ENCODE assay signal across 8 cellular contexts in genomic region chr11:69674886-69675714, GRCh38. TPM values are rescaled to one million over a fixed set of nuclear protein-coding genes. Genes with fewer than 3 reads are reported as not detected.
DNase-seq lines count a peak whose midpoint lies in the region; ATAC-seq and TF ChIP-seq lines count a peak whose summit lies in the region.

A gene with protein sequence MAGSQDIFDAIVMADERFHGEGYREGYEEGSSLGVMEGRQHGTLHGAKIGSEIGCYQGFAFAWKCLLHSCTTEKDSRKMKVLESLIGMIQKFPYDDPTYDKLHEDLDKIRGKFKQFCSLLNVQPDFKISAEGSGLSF (minus strand): TSS chr11:69675353. CDS start chr11:69675239, 114 bp downstream.

- TF ChIP-seq CTCF in GM13977 (IDR thresholded peaks at IDR 0.05; ENCODE audit: extremely low read depth, insufficient read depth, missing control alignments) (no peak), right atrium auricular region (IDR thresholded peaks at IDR 0.05) (no peak), psoas muscle (IDR thresholded peaks at IDR 0.05) (no peak)

- no peaks in the 10 kb centered on the region for H3K9me3 ChIP-seq in right atrium auricular region
- no peaks in the 10 kb centered on the region for H3K9me3 ChIP-seq in psoas muscle

- H3K27ac ChIP-seq in right atrium auricular region (peak within 1 kb of the TSS; percentile 83 to 85), psoas muscle (peak within 1 kb of the TSS; percentile 89), urinary bladder (ENCODE audit: low read depth) (peak within 1 kb of the TSS; percentile 46)

- peak within 1 kb of the TSS; percentile 97 to 100 for H3K4me3 ChIP-seq in right atrium auricular region
- H3K4me3 ChIP-seq in psoas muscle = peak within 1 kb of the TSS; percentile 88
- peak within 1 kb of the TSS; percentile 88 for H3K4me3 ChIP-seq in urinary bladder (ENCODE audit: low read depth, low read length)

- peaks cover 0 to 28% of the 10 kb centered on the region in 2 donors for H3K4me1 ChIP-seq in right atrium auricular region
- H3K4me1 ChIP-seq in psoas muscle = peaks cover 29% of the 10 kb centered on the region
- H3K4me1 ChIP-seq in urinary bladder (ENCODE audit: insufficient read depth) = peaks cover 3% of the 10 kb centered on the region

- WGBS in psoas muscle, 3 donors = 3 to 4% (median 3%) methylated on average over 65 to 72 of the region's 72 CpGs
- WGBS in urinary bladder = 3% methylated on average over 72 of the region's 72 CpGs

- ATAC-seq in HG02885 (IDR thresholded peaks at IDR 0.05; ENCODE audit: poor library complexity, unreplicated experiment) = peak; percentile 88
- peak; percentile 99 to 100 (median 100) for ATAC-seq in psoas muscle

- H3K36me3 ChIP-seq in right atrium auricular region (peaks cover 13% of the 10 kb centered on the region), psoas muscle (ENCODE audit: insufficient read depth in 1 of 2, low read depth in 1 of 2) (peaks cover 0 to 27% of the 10 kb centered on the region in 2 donors), urinary bladder (ENCODE audit: insufficient read depth) (no peaks in the 10 kb centered on the region)

- H3K27me3 ChIP-seq in right atrium auricular region (no peaks in the 10 kb centered on the region), psoas muscle (ENCODE audit: insufficient read depth in 3 of 3, low read length in 2 of 3) (no peaks in the 10 kb centered on the region)

- peak; percentile 99 for DNase-seq in GM13977 (ENCODE audit: low spot score)
- peak; percentile 83 to 91 for DNase-seq in NCI-H1930 (lab: John Stamatoyannopoulos, UW)
- peak; percentile 50 to 97 (median 92) for DNase-seq in anterior cingulate cortex (lab: John Stamatoyannopoulos, UW)
- peak; percentile 96 for DNase-seq in right atrium auricular region (ENCODE audit: low spot score)
- peak; percentile 97 to 98 for DNase-seq in psoas muscle

- in situ Hi-C loops in GM13977 (cut with MboI; ENCODE audit: low pct_unique_long_range_greater_than_20kb, low sequenced_read_pairs, unreplicated experiment) = loop anchor here (25.0 kb wide), 2 partner anchors 512 to 763 kb away; partner anchors contain the start of genes IGHMBP2 and MRPL21

- intact Hi-C loops in T-helper 2 cell treated with Interferon-gamma antibody and Interleukin-4, amounts not matched to agents 100 ng/mL and 5 ng/mL, for 36 hours (cut with micrococcal nuclease) = loop anchor here (1.0 to 5.0 kb wide), 2 partner anchors 378 to 527 kb away; partner anchors contain the start of gene FADD
- intact Hi-C loops in psoas muscle (cut with DNase I) = no loop called here

RNA-seq across cellular contexts. Expression of the gene that starts here (rescaled TPM):
- 27.6 and 27.8 TPM in 2 replicates for total RNA-seq in T-helper 2 cell treated with Interferon-gamma antibody and Interleukin-4, amounts not matched to agents 100 ng/mL and 5 ng/mL, for 36 hours
- 1 to 10 TPM; 4.7 to 6.0 TPM for total RNA-seq in right atrium auricular region
- 10 to 100 TPM in 1 of 4 donors, 1 to 10 TPM in 3; 8.5 to 15.5 (median 8.7) TPM for total RNA-seq in psoas muscle
- polyA plus RNA-seq in psoas muscle = 10 to 100 TPM in 2 of 3 donors, 1 to 10 TPM in 1; 9.2 to 28.1 (median 21.0) TPM
- total RNA-seq in urinary bladder = 16.9 TPM
- 15.9 TPM for polyA plus RNA-seq in urinary bladder

Comparison
In these comparisons a context has a peak if more than half of its experiments do, and no peak if none do; other contexts are left out.
1. Peak in every context shown above with its lines: DNase-seq, ATAC-seq, H3K4me3 ChIP-seq and H3K27ac ChIP-seq.